ENCODE assay signal across 8 cellular contexts in genomic region chr20:45138451-45139300, GRCh38. TPM values are rescaled to one million over a fixed set of nuclear protein-coding genes. Genes with fewer than 3 reads are reported as not detected.
DNase-seq lines count a peak whose midpoint lies in the region; ATAC-seq and TF ChIP-seq lines count a peak whose summit lies in the region.

No MANE protein-coding gene starts in this region.

- H3K4me1 Mint-ChIP-seq in activated CD4-positive, alpha-beta T cell treated with anti-CD3 and anti-CD28 coated beads, Interleukin-2, amount 10 ng/mL, durations not matched to agents 7 days and 5 days: no peaks in the 10 kb centered on the region
- H3K4me1 Mint-ChIP-seq in endothelial cell (ENCODE audit: unreplicated experiment) (no peaks in the 10 kb centered on the region), nephron (no peaks in the 10 kb centered on the region)

- H3K27ac Mint-ChIP-seq in activated CD4-positive, alpha-beta T cell treated with anti-CD3 and anti-CD28 coated beads, Interleukin-2, amount 10 ng/mL, durations not matched to agents 7 days and 5 days: no peak overlapping the region
- H3K27ac Mint-ChIP-seq in endothelial cell (ENCODE audit: unreplicated experiment): no peak overlapping the region
- H3K27ac Mint-ChIP-seq in nephron: no peak overlapping the region

- TF ChIP-seq CTCF in endothelial cell (IDR thresholded peaks at IDR 0.05; ENCODE audit: unreplicated experiment): peak; percentile 91
- peak in 2 of 3 experiments; percentile 18 to 33 for TF ChIP-seq CTCF in nephron (IDR thresholded peaks at IDR 0.05; ENCODE audit: unreplicated experiment in 3 of 3)

- WGBS in aorta, 2 donors: 42 to 44% methylated on average over 22 of the region's 22 CpGs

- peaks cover 9% of the 10 kb centered on the region for H3K27me3 Mint-ChIP-seq in activated CD4-positive, alpha-beta T cell treated with anti-CD3 and anti-CD28 coated beads, Interleukin-2, amount 10 ng/mL, durations not matched to agents 7 days and 5 days
- H3K27me3 Mint-ChIP-seq in endothelial cell (ENCODE audit: unreplicated experiment): no peaks in the 10 kb centered on the region
- peaks cover 8% of the 10 kb centered on the region for H3K27me3 Mint-ChIP-seq in nephron (ENCODE audit: low read depth)

- ATAC-seq in aorta (ENCODE audit: low FRiP score) (no peak), HG03354 (IDR thresholded peaks at IDR 0.05; ENCODE audit: poor library complexity, severe bottlenecking, unreplicated experiment) (no peak)

- POLR2A ChIA-PET in activated CD4-positive, alpha-beta T cell treated with anti-CD3 and anti-CD28 coated beads, Interleukin-2, amount 10 ng/mL, durations not matched to agents 7 days and 5 days (lab: Charles Lee): no interaction called here

- H3K9me3 Mint-ChIP-seq in activated CD4-positive, alpha-beta T cell treated with anti-CD3 and anti-CD28 coated beads, Interleukin-2, amount 10 ng/mL, durations not matched to agents 7 days and 5 days: no peaks in the 10 kb centered on the region
- H3K9me3 Mint-ChIP-seq in endothelial cell (ENCODE audit: unreplicated experiment) (no peaks in the 10 kb centered on the region), nephron (no peaks in the 10 kb centered on the region)

- H3K9me3 ChIP-seq in MG63 (no peaks in the 10 kb centered on the region), aorta (ENCODE audit: control insufficient read depth, low read length) (peaks cover 2% of the 10 kb centered on the region)

- no peaks in the 10 kb centered on the region for H3K36me3 Mint-ChIP-seq in activated CD4-positive, alpha-beta T cell treated with anti-CD3 and anti-CD28 coated beads, Interleukin-2, amount 10 ng/mL, durations not matched to agents 7 days and 5 days (ENCODE audit: low read depth)
- H3K36me3 Mint-ChIP-seq in endothelial cell (ENCODE audit: low read depth, unreplicated experiment): no peaks in the 10 kb centered on the region
- no peaks in the 10 kb centered on the region for H3K36me3 Mint-ChIP-seq in nephron (ENCODE audit: low read depth)

- no peak overlapping the region for H3K4me3 ChIP-seq in MG63
- no peak overlapping the region for H3K4me3 ChIP-seq in aorta (ENCODE audit: low read length in 2 of 2)

- CTCF ChIA-PET in activated CD4-positive, alpha-beta T cell treated with anti-CD3 and anti-CD28 coated beads, Interleukin-2, amount 10 ng/mL, durations not matched to agents 7 days and 5 days (lab: Charles Lee): interaction anchor here (0.6 to 1.9 kb wide), 6 partner anchors 8 to 155 kb away, joined by 3 to 5 read pairs (median 3); no protein-coding TSS in a partner anchor

- DNase-seq in EL: peak; percentile 8
- peak; percentile 50 for DNase-seq in MG63
- DNase-seq in activated CD4-positive, alpha-beta T cell treated with anti-CD3 and anti-CD28 coated beads, Interleukin-2, amount 10 ng/mL, durations not matched to agents 7 days and 5 days: peak; percentile 67
- peak; percentile 70 for DNase-seq in endothelial cell (ENCODE audit: low spot score)
- peak; percentile 58 to 81 for DNase-seq in aorta
- no peak for DNase-seq in OCI-M2 (lab: John Stamatoyannopoulos, UW; ENCODE audit: unreplicated experiment)

- no peak overlapping the region for H3K27ac ChIP-seq in aorta (ENCODE audit: low read depth in 1 of 2, low read length in 2 of 2)

- H3K4me1 ChIP-seq in aorta (ENCODE audit: control insufficient read depth in 1 of 2, insufficient read depth in 2 of 2, low read length in 2 of 2): no peaks in the 10 kb centered on the region

- no peaks in the 10 kb centered on the region for H3K36me3 ChIP-seq in MG63
- H3K36me3 ChIP-seq in aorta (ENCODE audit: control insufficient read depth in 1 of 2, insufficient read depth in 2 of 2, low read length in 1 of 2): no peaks in the 10 kb centered on the region

- intact Hi-C loops in aorta (cut with DNase I): no loop called here

- H3K27me3 ChIP-seq in MG63 (no peaks in the 10 kb centered on the region), aorta (ENCODE audit: control insufficient read depth in 1 of 2, insufficient read depth in 2 of 2, low read length in 1 of 2) (peaks cover 0 to 3% of the 10 kb centered on the region in 2 donors)

- no peak overlapping the region for H3K4me3 Mint-ChIP-seq in activated CD4-positive, alpha-beta T cell treated with anti-CD3 and anti-CD28 coated beads, Interleukin-2, amount 10 ng/mL, durations not matched to agents 7 days and 5 days
- no peak overlapping the region for H3K4me3 Mint-ChIP-seq in endothelial cell (ENCODE audit: unreplicated experiment)
- no peak overlapping the region for H3K4me3 Mint-ChIP-seq in nephron

RNA-seq across cellular contexts. Expression of gene WFDC12, which starts 14.4 kb away (rescaled TPM):
- not detected in 2 replicates for total RNA-seq in MG63 (2014; rRNA removed; shearing (Covaris generic); ENCODE audit: low replicate concordance)
- not detected for total RNA-seq in activated CD4-positive, alpha-beta T cell treated with anti-CD3 and anti-CD28 coated beads, Interleukin-2, amount 10 ng/mL, durations not matched to agents 7 days and 5 days
- total RNA-seq in endothelial cell (ENCODE audit: unreplicated experiment) (not detected), aorta (not detected)
- polyA plus RNA-seq in aorta: not detected

RNA-seq across cellular contexts. Expression of gene WFDC5, which starts 23.7 kb away (rescaled TPM):
- not detected in 2 replicates for total RNA-seq in MG63 (2014; rRNA removed; shearing (Covaris generic); ENCODE audit: low replicate concordance)
- not detected for total RNA-seq in activated CD4-positive, alpha-beta T cell treated with anti-CD3 and anti-CD28 coated beads, Interleukin-2, amount 10 ng/mL, durations not matched to agents 7 days and 5 days
- total RNA-seq in endothelial cell (ENCODE audit: unreplicated experiment) (not detected), aorta (not detected)
- not detected for polyA plus RNA-seq in aorta

RNA-seq across cellular contexts. Expression of gene PI3, which starts 36.0 kb away (rescaled TPM):
- total RNA-seq in MG63 (2014; rRNA removed; shearing (Covaris generic); ENCODE audit: low replicate concordance): not detected in 2 replicates
- not detected for total RNA-seq in activated CD4-positive, alpha-beta T cell treated with anti-CD3 and anti-CD28 coated beads, Interleukin-2, amount 10 ng/mL, durations not matched to agents 7 days and 5 days
- total RNA-seq in endothelial cell (ENCODE audit: unreplicated experiment) (not detected), aorta (under 1 TPM in 1 of 2 donors, not detected in 1; 0.96 TPM)
- 1 to 10 TPM; 1.1 to 2.0 TPM for polyA plus RNA-seq in aorta

RNA-seq across cellular contexts. Expression of gene KCNS1, which starts 37.7 kb away (rescaled TPM):
- 0.05 and 0.30 TPM in 2 replicates for total RNA-seq in MG63 (2014; rRNA removed; shearing (Covaris generic); ENCODE audit: low replicate concordance)
- total RNA-seq in activated CD4-positive, alpha-beta T cell treated with anti-CD3 and anti-CD28 coated beads, Interleukin-2, amount 10 ng/mL, durations not matched to agents 7 days and 5 days: not detected
- total RNA-seq in endothelial cell (ENCODE audit: unreplicated experiment) (0.10 TPM), aorta (not detected)
- polyA plus RNA-seq in aorta: not detected
